In the genomic region with DNA sequence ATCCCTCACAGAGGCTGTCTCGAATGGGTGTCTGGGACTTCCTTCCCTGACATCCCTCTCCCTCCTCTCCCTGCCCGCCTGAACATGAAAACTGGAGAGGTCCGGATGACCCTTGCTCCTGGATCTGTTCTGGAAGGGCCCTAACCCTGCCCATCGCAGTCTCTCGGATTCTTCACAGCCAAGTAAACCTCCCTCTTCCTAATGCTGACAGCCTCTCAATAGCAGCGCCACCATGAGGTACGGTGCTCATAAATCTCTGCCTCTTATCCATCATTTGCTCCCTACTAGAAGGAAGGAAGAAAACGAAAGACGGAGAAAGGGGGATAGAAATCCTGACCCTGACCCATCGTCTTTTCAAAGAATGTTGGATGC, we compare ENCODE assay signal across 1 cellular context.
TF ChIP-seq lines count a peak whose summit lies in the region.

No MANE protein-coding gene starts in this region.

TF ChIP-seq in HepG2, 621 proteins besides CTCF, POLR2A, EP300 and RAD21 (continued from another document):
- no peak for TF ChIP-seq ZNF18 (CRISPR knock-in tag; IDR thresholded peaks at IDR 0.05; ENCODE audit: insufficient replicate concordance)
- no peak for TF ChIP-seq RFXANK (CRISPR knock-in tag; IDR thresholded peaks at IDR 0.05)
- 0 out of 2 replicates have a peak, but pooled peaks have one; percentile 5 for TF ChIP-seq STAG1 (CRISPR knock-in tag; IDR thresholded peaks at IDR 0.05)
